Comparison of ENCODE assay signal across 26 cellular contexts in genomic region chr5:158921441-158922262, GRCh38.
DNase-seq lines count a peak whose midpoint lies in the region; ATAC-seq, FAIRE-seq and TF ChIP-seq lines count a peak whose summit lies in the region.
"Had no signal": no experiment of that assay in that cellular context is flagged by ENCODE, and none has a peak within 500 bp of the region (broad histone marks: within the 10 kb centered on the region; RNA-seq: fewer than 3 reads in every experiment).

No MANE protein-coding gene starts in this region.

- 91 to 92% methylated on average over 9 of the region's 9 CpGs for WGBS in aorta, 2 donors

- ATAC-seq in aorta (ENCODE audit: low FRiP score) (no peak), GM21529 (IDR thresholded peaks at IDR 0.05; ENCODE audit: unreplicated experiment) (no peak), GM19023 (IDR thresholded peaks at IDR 0.05; ENCODE audit: unreplicated experiment) (no peak)
- ATAC-seq: esophagus mucosa; gastrocnemius medialis; naive thymus-derived CD4-positive, alpha-beta T cell; upper lobe of right lung had no signal

- H3K36me3 ChIP-seq in bronchial epithelial cell (ENCODE audit: control insufficient read depth, insufficient read depth, low read length), result no peaks in the 10 kb centered on the region
- no peaks in the 10 kb centered on the region for H3K36me3 ChIP-seq in aorta (ENCODE audit: control insufficient read depth in 1 of 2, insufficient read depth in 2 of 2, low read length in 1 of 2)
- H3K36me3 ChIP-seq: colonic mucosa, gastrocnemius medialis, upper lobe of right lung had no signal

- H3K9me3 ChIP-seq in aorta (ENCODE audit: control insufficient read depth, low read length), result no peaks in the 10 kb centered on the region
- H3K9me3 ChIP-seq: colonic mucosa, gastrocnemius medialis, upper lobe of right lung had no signal

- no peak for TF ChIP-seq CTCF in bronchial epithelial cell (IDR thresholded peaks at IDR 0.05; ENCODE audit: insufficient read depth, low read length, severe bottlenecking)

- DNase-seq in A172 (ENCODE audit: low spot score) (peak; percentile 6), GM12892 (ENCODE audit: insufficient read length) (no peak), NCI-H446 treated with DMSO at 0.1 percent for 48 hours (lab: John Stamatoyannopoulos, UW) (peak; percentile 49), bronchial epithelial cell (ENCODE audit: low read depth) (peak; percentile 65), T1000 (lab: John Stamatoyannopoulos, UW) (no peak), aorta (no peak)
- DNase-seq: ACHN; activated CD4-positive, alpha-beta T cell treated with anti-CD3 and anti-CD28 coated beads for 4 hours; activated naive CD4-positive, alpha-beta T cell; activated T-cell treated with anti-CD3 and anti-CD28 coated beads, Interleukin-2, amount 50 U/mL, for 24 hours; Calu3; colonic mucosa; effector memory CD4-positive, alpha-beta T cell; gastrocnemius medialis; GOT3; hippocampal formation; immature natural killer cell; naive thymus-derived CD4-positive, alpha-beta T cell; NCI-H2029 treated with DMSO at 0.1 percent for 48 hours; nucleus accumbens; substantia nigra; upper lobe of right lung had no signal

- intact Hi-C loops in aorta (cut with DNase I), result no loop called here

- FAIRE-seq in GM12892 (lab: Jason Lieb, UNC), result peak; percentile 51
- FAIRE-seq in bronchial epithelial cell (lab: Jason Lieb, UNC), result no peak

- H3K27me3 ChIP-seq in bronchial epithelial cell (ENCODE audit: control insufficient read depth, insufficient read depth, low read length) (no peaks in the 10 kb centered on the region), aorta (ENCODE audit: control insufficient read depth in 1 of 2, insufficient read depth in 2 of 2, low read length in 1 of 2) (no peaks in the 10 kb centered on the region)
- H3K27me3 ChIP-seq: colonic mucosa, gastrocnemius medialis, upper lobe of right lung had no signal

- H3K27ac ChIP-seq in aorta (ENCODE audit: low read depth in 1 of 2, low read length in 2 of 2), result no peak overlapping the region
- H3K27ac ChIP-seq: C4-2B, colonic mucosa, gastrocnemius medialis, upper lobe of right lung had no signal

- no peaks in the 10 kb centered on the region for H3K4me1 ChIP-seq in aorta (ENCODE audit: control insufficient read depth in 1 of 2, insufficient read depth in 2 of 2, low read length in 2 of 2)
- H3K4me1 ChIP-seq: colonic mucosa, upper lobe of right lung had no signal

- H3K4me3 ChIP-seq in bronchial epithelial cell (ENCODE audit: low read depth, low read length), result no peak overlapping the region
- no peak overlapping the region for H3K4me3 ChIP-seq in aorta (ENCODE audit: low read length in 2 of 2)
- H3K4me3 ChIP-seq: colonic mucosa, gastrocnemius medialis, upper lobe of right lung had no signal

- TF ChIP-seq POLR2A in GM12892 (IDR thresholded peaks at IDR 0.05; ENCODE audit: low read depth, low read length), result no peak

Comparison
In these comparisons a context has a peak if more than half of its experiments do, and no peak if none do; other contexts are left out.
1. DNase-seq: peak in A172 (single experiment), NCI-H446 treated with DMSO at 0.1 percent for 48 hours (single experiment) and bronchial epithelial cell (single experiment); none in GM12892 (single experiment), T1000 (single experiment) and aorta (0 of 2).